32 cellular contexts compared by ENCODE assay signal in the genomic region with DNA sequence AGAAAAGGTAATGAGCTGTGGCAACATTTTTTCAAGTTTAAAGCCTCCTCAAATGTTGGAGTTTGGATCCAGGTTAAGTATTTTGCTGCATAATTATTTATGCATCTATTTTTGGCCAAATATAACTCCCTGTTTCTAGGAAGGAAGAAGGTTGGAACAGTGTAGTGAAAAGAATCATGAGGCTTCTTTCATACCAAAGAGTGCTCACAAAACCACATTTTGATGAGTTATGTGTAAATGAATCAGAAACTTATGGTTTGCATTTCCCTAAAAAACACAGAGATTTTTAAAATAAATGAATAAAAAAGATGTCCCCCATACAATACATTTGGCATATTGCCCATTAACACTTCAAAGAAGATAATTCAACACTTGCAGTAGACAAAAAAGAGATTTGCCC.
"Had no signal": no experiment of that assay in that cellular context is flagged by ENCODE, and none has a peak within 500 bp of the region (broad histone marks: within the 10 kb centered on the region; RNA-seq: fewer than 3 reads in every experiment).

No MANE protein-coding gene starts in this region.

- H3K4me1 ChIP-seq: body of pancreas, pancreas, prostate gland, upper lobe of right lung had no signal

- H3K4me1 Mint-ChIP-seq: activated T-helper 17 cell treated with anti-CD3 and anti-CD28 coated beads, Interleukin-2, amount 50 U/mL, for 72 hours; stimulated activated effector memory CD8-positive, alpha-beta T cell treated with anti-CD3 and anti-CD28 coated beads, Interleukin-12 subunit alpha, Interleukin-12 subunit beta, amount 100 ng/mL, for 72 hours; stimulated activated naive CD8-positive, alpha-beta T cell treated with anti-CD3 and anti-CD28 coated beads, Interleukin-15, amount 100 ng/mL, for 72 hours had no signal

- H3K36me3 ChIP-seq: esophagus squamous epithelium, pancreas, prostate gland, upper lobe of right lung had no signal

- H3K9me3 ChIP-seq: body of pancreas, esophagus squamous epithelium, pancreas, prostate gland, upper lobe of right lung had no signal

- H3K36me3 Mint-ChIP-seq: mesothelial cell of epicardium; stimulated activated effector memory CD8-positive, alpha-beta T cell treated with anti-CD3 and anti-CD28 coated beads, Interleukin-12 subunit alpha, Interleukin-12 subunit beta, amount 100 ng/mL, for 72 hours had no signal

- H3K27me3 Mint-ChIP-seq: activated B cell treated with CpG ODN at 0.5 μM for 24 hours; activated CD8-positive, alpha-beta T cell treated with anti-CD3 and anti-CD28 coated beads for 36 hours; stimulated activated naive CD8-positive, alpha-beta T cell treated with anti-CD3 and anti-CD28 coated beads, Interleukin-15, amount 100 ng/mL, for 72 hours had no signal

- FAIRE-seq: keratinocyte, pancreas had no signal

- H3K27ac ChIP-seq: body of pancreas, epithelial cell of prostate, esophagus squamous epithelium, pancreas, prostate gland, upper lobe of right lung had no signal

- H3K4me3 Mint-ChIP-seq: activated B cell treated with CpG ODN at 0.5 μM for 24 hours; activated CD8-positive, alpha-beta T cell treated with anti-CD3 and anti-CD28 coated beads for 36 hours; activated naive CD8-positive, alpha-beta T cell treated with anti-CD3 and anti-CD28 coated beads, Interleukin-2, amount 50 U/mL, for 24 hours; activated T-cell treated with anti-CD3 and anti-CD28 coated beads, Interleukin-2, amount 50 U/mL, for 4 hours; activated T-helper 17 cell treated with anti-CD3 and anti-CD28 coated beads, Interleukin-2, amount 50 U/mL, for 72 hours; mesothelial cell of epicardium; naive thymus-derived CD4-positive, alpha-beta T cell; neural crest cell; stimulated activated effector memory CD8-positive, alpha-beta T cell treated with anti-CD3 and anti-CD28 coated beads, Interleukin-12 subunit alpha, Interleukin-12 subunit beta, amount 100 ng/mL, for 72 hours; stimulated activated naive CD8-positive, alpha-beta T cell treated with anti-CD3 and anti-CD28 coated beads, Interleukin-15, amount 100 ng/mL, for 72 hours had no signal

- H3K9me3 Mint-ChIP-seq: activated B cell treated with CpG ODN at 0.5 μM for 24 hours; activated CD8-positive, alpha-beta T cell treated with anti-CD3 and anti-CD28 coated beads for 36 hours; activated naive CD8-positive, alpha-beta T cell treated with anti-CD3 and anti-CD28 coated beads, Interleukin-2, amount 50 U/mL, for 24 hours; activated T-cell treated with anti-CD3 and anti-CD28 coated beads, Interleukin-2, amount 50 U/mL, for 4 hours; activated T-helper 17 cell treated with anti-CD3 and anti-CD28 coated beads, Interleukin-2, amount 50 U/mL, for 72 hours; mesothelial cell of epicardium; neural crest cell; stimulated activated effector memory CD8-positive, alpha-beta T cell treated with anti-CD3 and anti-CD28 coated beads, Interleukin-12 subunit alpha, Interleukin-12 subunit beta, amount 100 ng/mL, for 72 hours had no signal

- H3K27me3 ChIP-seq: body of pancreas, esophagus squamous epithelium, pancreas, upper lobe of right lung had no signal

- ATAC-seq: activated CD8-positive, alpha-beta T cell treated with anti-CD3 and anti-CD28 coated beads for 36 hours; activated naive CD8-positive, alpha-beta T cell treated with anti-CD3 and anti-CD28 coated beads, Interleukin-2, amount 50 U/mL, for 24 hours; activated T-cell treated with anti-CD3 and anti-CD28 coated beads, Interleukin-2, amount 50 U/mL, for 4 hours; activated T-helper 17 cell treated with anti-CD3 and anti-CD28 coated beads, Interleukin-2, amount 50 U/mL, for 72 hours; body of pancreas; left cardiac atrium; left ventricle myocardium superior; naive thymus-derived CD4-positive, alpha-beta T cell; pancreas; sciatic nerve; stimulated activated effector memory CD8-positive, alpha-beta T cell treated with anti-CD3 and anti-CD28 coated beads, Interleukin-12 subunit alpha, Interleukin-12 subunit beta, amount 100 ng/mL, for 72 hours; stimulated activated naive CD8-positive, alpha-beta T cell treated with anti-CD3 and anti-CD28 coated beads, Interleukin-15, amount 100 ng/mL, for 72 hours; upper lobe of right lung had no signal

- H3K4me3 ChIP-seq: body of pancreas, esophagus squamous epithelium, pancreas, prostate gland, upper lobe of right lung had no signal

- H3K27ac Mint-ChIP-seq: activated B cell treated with CpG ODN at 0.5 μM for 24 hours; activated CD8-positive, alpha-beta T cell treated with anti-CD3 and anti-CD28 coated beads for 36 hours; activated naive CD8-positive, alpha-beta T cell treated with anti-CD3 and anti-CD28 coated beads, Interleukin-2, amount 50 U/mL, for 24 hours; activated T-helper 17 cell treated with anti-CD3 and anti-CD28 coated beads, Interleukin-2, amount 50 U/mL, for 72 hours; mesothelial cell of epicardium; naive thymus-derived CD4-positive, alpha-beta T cell; stimulated activated effector memory CD8-positive, alpha-beta T cell treated with anti-CD3 and anti-CD28 coated beads, Interleukin-12 subunit alpha, Interleukin-12 subunit beta, amount 100 ng/mL, for 72 hours; stimulated activated naive CD8-positive, alpha-beta T cell treated with anti-CD3 and anti-CD28 coated beads, Interleukin-15, amount 100 ng/mL, for 72 hours had no signal

- DNase-seq: activated B cell treated with CpG ODN at 0.5 μM for 24 hours; activated CD4-positive, alpha-beta T cell treated with anti-CD3 and anti-CD28 coated beads, Interleukin-2, amount 50 U/mL, for 1 hour; activated CD8-positive, alpha-beta T cell treated with anti-CD3 and anti-CD28 coated beads for 36 hours; activated gamma-delta T cell treated with Interleukin-2 at 50 U/mL for 16 hours; activated naive CD4-positive, alpha-beta T cell treated with anti-CD3 and anti-CD28 coated beads, Interleukin-2, amount 50 U/mL, for 16 hours; activated naive CD8-positive, alpha-beta T cell treated with anti-CD3 and anti-CD28 coated beads, Interleukin-2, amount 50 U/mL, for 24 hours; activated T-cell treated with anti-CD3 and anti-CD28 coated beads, Interleukin-2, amount 50 U/mL, for 4 hours; body of pancreas; dermis blood vessel endothelial cell; effector CD4-positive, alpha-beta T cell; esophagus squamous epithelium; head of caudate nucleus; hippocampal formation; left cardiac atrium; left ventricle myocardium superior; naive thymus-derived CD4-positive, alpha-beta T cell; nucleus accumbens; pancreas; retina; small intestine; stimulated activated CD4-positive, alpha-beta T cell treated with anti-CD3 and anti-CD28 coated beads, Interleukin-4, amount 100 ng/mL, for 24 hours; stimulated activated naive CD8-positive, alpha-beta T cell treated with anti-CD3 and anti-CD28 coated beads, Interleukin-15, amount 100 ng/mL, for 72 hours; substantia nigra; upper lobe of right lung had no signal
